ENCODE assay signal across 1 cellular context in genomic region chrX:36908801-36909403, GRCh38.
TF ChIP-seq lines count a peak whose summit lies in the region.

No MANE protein-coding gene starts in this region.

TF ChIP-seq in HCT116, 20 proteins besides CTCF, POLR2A, EP300 and RAD21 (continued from another document):
- TF ChIP-seq, protein P1, sequence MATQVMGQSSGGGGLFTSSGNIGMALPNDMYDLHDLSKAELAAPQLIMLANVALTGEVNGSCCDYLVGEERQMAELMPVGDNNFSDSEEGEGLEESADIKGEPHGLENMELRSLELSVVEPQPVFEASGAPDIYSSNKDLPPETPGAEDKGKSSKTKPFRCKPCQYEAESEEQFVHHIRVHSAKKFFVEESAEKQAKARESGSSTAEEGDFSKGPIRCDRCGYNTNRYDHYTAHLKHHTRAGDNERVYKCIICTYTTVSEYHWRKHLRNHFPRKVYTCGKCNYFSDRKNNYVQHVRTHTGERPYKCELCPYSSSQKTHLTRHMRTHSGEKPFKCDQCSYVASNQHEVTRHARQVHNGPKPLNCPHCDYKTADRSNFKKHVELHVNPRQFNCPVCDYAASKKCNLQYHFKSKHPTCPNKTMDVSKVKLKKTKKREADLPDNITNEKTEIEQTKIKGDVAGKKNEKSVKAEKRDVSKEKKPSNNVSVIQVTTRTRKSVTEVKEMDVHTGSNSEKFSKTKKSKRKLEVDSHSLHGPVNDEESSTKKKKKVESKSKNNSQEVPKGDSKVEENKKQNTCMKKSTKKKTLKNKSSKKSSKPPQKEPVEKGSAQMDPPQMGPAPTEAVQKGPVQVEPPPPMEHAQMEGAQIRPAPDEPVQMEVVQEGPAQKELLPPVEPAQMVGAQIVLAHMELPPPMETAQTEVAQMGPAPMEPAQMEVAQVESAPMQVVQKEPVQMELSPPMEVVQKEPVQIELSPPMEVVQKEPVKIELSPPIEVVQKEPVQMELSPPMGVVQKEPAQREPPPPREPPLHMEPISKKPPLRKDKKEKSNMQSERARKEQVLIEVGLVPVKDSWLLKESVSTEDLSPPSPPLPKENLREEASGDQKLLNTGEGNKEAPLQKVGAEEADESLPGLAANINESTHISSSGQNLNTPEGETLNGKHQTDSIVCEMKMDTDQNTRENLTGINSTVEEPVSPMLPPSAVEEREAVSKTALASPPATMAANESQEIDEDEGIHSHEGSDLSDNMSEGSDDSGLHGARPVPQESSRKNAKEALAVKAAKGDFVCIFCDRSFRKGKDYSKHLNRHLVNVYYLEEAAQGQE (IDR thresholded peaks at IDR 0.05; ENCODE audit: low read depth) = no peak
- TF ChIP-seq POLR2AphosphoS5 (IDR thresholded peaks at IDR 0.05; ENCODE audit: low read depth, low read length) = no peak
- TF ChIP-seq, protein P2, sequence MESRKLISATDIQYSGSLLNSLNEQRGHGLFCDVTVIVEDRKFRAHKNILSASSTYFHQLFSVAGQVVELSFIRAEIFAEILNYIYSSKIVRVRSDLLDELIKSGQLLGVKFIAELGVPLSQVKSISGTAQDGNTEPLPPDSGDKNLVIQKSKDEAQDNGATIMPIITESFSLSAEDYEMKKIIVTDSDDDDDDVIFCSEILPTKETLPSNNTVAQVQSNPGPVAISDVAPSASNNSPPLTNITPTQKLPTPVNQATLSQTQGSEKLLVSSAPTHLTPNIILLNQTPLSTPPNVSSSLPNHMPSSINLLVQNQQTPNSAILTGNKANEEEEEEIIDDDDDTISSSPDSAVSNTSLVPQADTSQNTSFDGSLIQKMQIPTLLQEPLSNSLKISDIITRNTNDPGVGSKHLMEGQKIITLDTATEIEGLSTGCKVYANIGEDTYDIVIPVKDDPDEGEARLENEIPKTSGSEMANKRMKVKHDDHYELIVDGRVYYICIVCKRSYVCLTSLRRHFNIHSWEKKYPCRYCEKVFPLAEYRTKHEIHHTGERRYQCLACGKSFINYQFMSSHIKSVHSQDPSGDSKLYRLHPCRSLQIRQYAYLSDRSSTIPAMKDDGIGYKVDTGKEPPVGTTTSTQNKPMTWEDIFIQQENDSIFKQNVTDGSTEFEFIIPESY (IDR thresholded peaks at IDR 0.05; ENCODE audit: extremely low read depth, insufficient replicate concordance, low read length) = no peak
